12 cellular contexts compared by ENCODE assay signal in the genomic region with DNA sequence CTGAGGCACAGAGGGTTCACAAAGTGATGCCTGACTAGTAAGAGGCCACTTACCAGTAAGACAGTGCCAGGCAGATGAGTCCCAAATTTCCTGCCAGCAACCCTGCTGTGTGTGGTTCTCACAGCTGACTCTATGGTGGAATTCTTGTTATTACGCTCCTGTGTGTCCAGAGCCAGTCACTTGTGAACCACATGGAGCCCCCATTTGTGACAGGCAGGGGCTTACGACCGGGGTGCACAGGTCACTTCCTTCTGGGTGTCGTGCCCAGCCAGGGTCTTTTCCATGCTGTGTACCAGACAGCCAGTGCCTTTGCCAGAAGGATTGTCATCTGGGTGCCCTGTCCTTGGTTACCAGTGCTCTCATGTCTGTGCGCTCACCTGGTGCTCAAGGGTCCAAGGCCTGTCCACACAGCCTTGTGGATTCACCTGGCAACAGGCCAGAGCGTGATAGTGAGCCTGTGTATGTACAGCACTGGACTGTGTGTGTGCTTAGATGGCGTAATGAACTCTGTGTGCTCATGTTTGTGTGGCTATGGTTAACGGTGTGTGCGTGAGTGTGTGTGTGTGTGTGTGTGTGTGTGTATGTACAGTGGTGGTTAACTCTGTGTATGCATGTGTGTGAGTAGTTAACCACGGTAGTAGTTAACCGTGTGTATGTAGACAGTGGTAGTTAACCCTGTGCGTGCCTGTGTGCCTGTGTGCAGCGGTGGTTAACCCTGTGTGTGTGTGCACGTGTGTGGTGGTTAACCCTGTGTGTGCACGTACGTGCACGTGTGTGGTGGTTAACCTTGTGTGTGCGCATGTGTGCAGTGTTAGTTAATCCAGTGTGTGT. TPM values are rescaled to one million over a fixed set of nuclear protein-coding genes. Genes with fewer than 3 reads are reported as not detected.
DNase-seq lines count a peak whose midpoint lies in the region; ATAC-seq and TF ChIP-seq lines count a peak whose summit lies in the region.
"Had no signal": no experiment of that assay in that cellular context is flagged by ENCODE, and none has a peak within 500 bp of the region (broad histone marks: within the 10 kb centered on the region; RNA-seq: fewer than 3 reads in every experiment).

No MANE protein-coding gene starts in this region.

- peaks cover 37% of the 10 kb centered on the region for H3K36me3 Mint-ChIP-seq in activated B cell treated with CpG ODN at 0.5 μM for 24 hours (ENCODE audit: low read depth)

- H3K9me3 ChIP-seq in right cardiac atrium (ENCODE audit: control insufficient read depth, low read length) (no peaks in the 10 kb centered on the region), upper lobe of right lung (no peaks in the 10 kb centered on the region)

- TF ChIP-seq CTCF in activated B cell treated with CpG ODN at 0.5 μM for 24 hours (IDR thresholded peaks at IDR 0.05) (no peak), upper lobe of right lung (IDR thresholded peaks at IDR 0.05) (no peak)

- CTCF ChIA-PET in activated B cell treated with CpG ODN at 0.5 μM for 24 hours (lab: Charles Lee) = no interaction called here

- DNase-seq in Right ventricle myocardium inferior (ENCODE audit: missing footprints) (no peak), cardiac septum (ENCODE audit: low spot score) (no peak), activated B cell treated with CpG ODN at 0.5 μM for 24 hours (no peak), right cardiac atrium (peak in 2 of 3 donors; percentile 64 to 77), upper lobe of right lung (peak; percentile 78), NCI-H2107 (lab: John Stamatoyannopoulos, UW) (no peak)
- DNase-seq in stimulated activated naive CD4-positive, alpha-beta T cell treated with Interleukin-2 at 50 U/mL for 16 hours (lab: John Stamatoyannopoulos, UW) = no peak
- DNase-seq: activated CD4-positive, alpha-beta T cell treated with anti-CD3 and anti-CD28 coated beads, Interleukin-2, amount 10 ng/mL, durations not matched to agents 24 days and 14 days; left cardiac atrium; NCI-H1105 treated with DMSO at 0.1 percent for 48 hours; retina had no signal

- no peaks in the 10 kb centered on the region for H3K27me3 Mint-ChIP-seq in activated B cell treated with CpG ODN at 0.5 μM for 24 hours
- H3K27me3 Mint-ChIP-seq: activated CD4-positive, alpha-beta T cell treated with anti-CD3 and anti-CD28 coated beads, Interleukin-2, amount 10 ng/mL, durations not matched to agents 24 days and 14 days had no signal

- POLR2A ChIA-PET in activated B cell treated with CpG ODN at 0.5 μM for 24 hours (lab: Charles Lee) = no interaction called here

- ATAC-seq in Right ventricle myocardium inferior = peak; percentile 23
- peak; percentile 18 for ATAC-seq in activated B cell treated with CpG ODN at 0.5 μM for 24 hours (ENCODE audit: low read depth)
- ATAC-seq in right cardiac atrium = peak; percentile 7 to 30
- peak; percentile 78 for ATAC-seq in upper lobe of right lung
- ATAC-seq in HG02884 (IDR thresholded peaks at IDR 0.05; ENCODE audit: unreplicated experiment) = no peak

- H3K27me3 ChIP-seq in right cardiac atrium (ENCODE audit: control insufficient read depth, insufficient read depth) (no peaks in the 10 kb centered on the region), upper lobe of right lung (no peaks in the 10 kb centered on the region)

- H3K4me3 ChIP-seq in right cardiac atrium (ENCODE audit: low read length) (no peak overlapping the region), upper lobe of right lung (no peak overlapping the region)

- H3K4me3 Mint-ChIP-seq in activated B cell treated with CpG ODN at 0.5 μM for 24 hours = no peak overlapping the region
- H3K4me3 Mint-ChIP-seq: activated CD4-positive, alpha-beta T cell treated with anti-CD3 and anti-CD28 coated beads, Interleukin-2, amount 10 ng/mL, durations not matched to agents 24 days and 14 days had no signal

- H3K4me1 ChIP-seq in right cardiac atrium (ENCODE audit: control insufficient read depth, insufficient read depth, low read length) (peaks cover 9% of the 10 kb centered on the region), upper lobe of right lung (peaks cover 6% of the 10 kb centered on the region)

- 57% methylated on average over 18 of the region's 18 CpGs for WGBS in right cardiac atrium

- intact Hi-C loops in Right ventricle myocardium inferior (cut with DNase I) = no loop called here
- intact Hi-C loops in cardiac septum (cut with DNase I) = no loop called here
- intact Hi-C loops in activated B cell treated with CpG ODN at 0.5 μM for 24 hours (cut with micrococcal nuclease) = no loop called here
- intact Hi-C loops in right cardiac atrium (cut with DNase I) = no loop called here
- intact Hi-C loops in upper lobe of right lung (cut with DNase I) = no loop called here

- H3K27ac Mint-ChIP-seq in activated B cell treated with CpG ODN at 0.5 μM for 24 hours = peak overlapping the region; percentile 13
- H3K27ac Mint-ChIP-seq: activated CD4-positive, alpha-beta T cell treated with anti-CD3 and anti-CD28 coated beads, Interleukin-2, amount 10 ng/mL, durations not matched to agents 24 days and 14 days had no signal

- H3K27ac ChIP-seq in right cardiac atrium (ENCODE audit: low read length) = no peak overlapping the region
- no peak overlapping the region for H3K27ac ChIP-seq in upper lobe of right lung

- no peaks in the 10 kb centered on the region for H3K36me3 ChIP-seq in upper lobe of right lung

- H3K9me3 Mint-ChIP-seq in activated B cell treated with CpG ODN at 0.5 μM for 24 hours = no peaks in the 10 kb centered on the region

- peaks cover 13% of the 10 kb centered on the region for H3K4me1 Mint-ChIP-seq in activated B cell treated with CpG ODN at 0.5 μM for 24 hours

RNA-seq across cellular contexts. Expression of a gene that starts 18.6 kb away (rescaled TPM):
- total RNA-seq in Right ventricle myocardium inferior (80.0 TPM), cardiac septum (64.8 TPM), activated B cell treated with CpG ODN at 0.5 μM for 24 hours (39.3 and 45.6 TPM in 2 replicates), right cardiac atrium (100 to 1,000 TPM in 1 of 4 donors, 10 to 100 TPM in 3; 74.3 to 106 (median 88.5) TPM), upper lobe of right lung (71.4 TPM)
- 31.6 TPM for polyA plus RNA-seq in right cardiac atrium

Comparison
In these comparisons a context has a peak if more than half of its experiments do, and no peak if none do; other contexts are left out.
1. DNase-seq: peak in right cardiac atrium (2 of 3) and upper lobe of right lung (single experiment); none in Right ventricle myocardium inferior (single experiment), cardiac septum (single experiment), activated B cell treated with CpG ODN at 0.5 μM for 24 hours (single experiment), NCI-H2107 (single experiment) and stimulated activated naive CD4-positive, alpha-beta T cell treated with Interleukin-2 at 50 U/mL for 16 hours (single experiment).